ENCODE assay signal across 1 cellular context in the genomic region with DNA sequence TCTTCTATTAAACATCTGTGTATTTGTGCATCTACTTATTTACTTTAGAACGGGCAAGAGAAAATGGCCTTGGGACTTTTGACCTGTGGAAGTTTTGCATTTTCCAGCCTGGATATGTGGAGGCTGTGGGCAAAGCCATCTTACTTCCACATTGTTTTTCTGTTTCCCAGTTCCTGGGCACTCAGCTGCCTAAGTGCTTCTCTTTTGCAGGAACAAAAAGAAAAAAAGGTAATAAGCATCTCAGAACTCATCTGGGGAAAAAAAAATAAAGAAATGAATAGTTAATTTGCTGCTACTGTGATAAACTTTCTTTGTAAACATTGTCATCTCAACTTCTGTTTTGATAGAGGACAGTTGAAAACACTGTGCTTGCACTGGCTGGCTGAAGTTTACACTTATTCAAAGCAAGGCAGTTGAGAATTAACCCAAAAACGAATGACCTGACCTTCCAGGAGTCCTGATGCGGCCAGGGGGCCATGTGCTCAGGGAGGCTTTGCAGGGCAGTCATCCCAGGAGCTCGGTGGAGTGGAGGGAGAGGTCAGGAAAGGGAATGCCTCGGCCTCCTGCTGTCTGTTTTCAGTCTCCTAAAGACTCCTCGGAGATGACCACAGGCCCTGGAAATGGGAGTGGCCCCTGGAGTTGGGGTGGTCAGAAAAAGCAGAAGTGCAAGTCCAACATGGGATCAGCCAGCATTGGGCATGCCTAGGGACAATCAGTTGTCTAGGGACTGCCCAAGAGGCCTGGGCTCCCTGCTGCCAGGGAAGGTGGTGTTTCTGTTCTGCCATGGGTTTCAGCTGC.
A peak's percentile ranks its signal among the peaks of the same experiment; 100 is the strongest.
TF ChIP-seq lines count a peak whose summit lies in the region.

No MANE protein-coding gene starts in this region.

TF ChIP-seq in HepG2, 621 proteins besides CTCF, POLR2A, EP300 and RAD21 (continued from another document and continues in another):
- TF ChIP-seq ZBTB39 (CRISPR knock-in tag; IDR thresholded peaks at IDR 0.05), result no peak
- peak; percentile 55 for TF ChIP-seq FOXP4 (CRISPR knock-in tag; IDR thresholded peaks at IDR 0.05)
- no peak for TF ChIP-seq ZNF275 (CRISPR knock-in tag; IDR thresholded peaks at IDR 0.05; ENCODE audit: borderline replicate concordance)
- no peak for TF ChIP-seq FIP1L1 (IDR thresholded peaks at IDR 0.05; ENCODE audit: borderline replicate concordance, insufficient read depth, low read depth, low read length)
- TF ChIP-seq SMC3 (IDR thresholded peaks at IDR 0.05; ENCODE audit: low read length), result no peak
- TF ChIP-seq ZNF749 (CRISPR knock-in tag; IDR thresholded peaks at IDR 0.05; ENCODE audit: borderline replicate concordance), result no peak
- TF ChIP-seq MXD4 (CRISPR knock-in tag; IDR thresholded peaks at IDR 0.05), result 0 out of 2 replicates have a peak, but pooled peaks have one; percentile 45
- TF ChIP-seq HNF1A (IDR thresholded peaks at IDR 0.05; ENCODE audit: low read depth), result no peak
- TF ChIP-seq HNF1A (CRISPR knock-in tag; IDR thresholded peaks at IDR 0.05; ENCODE audit: borderline replicate concordance), result peak; percentile 34; the same call in 1 of the 2 replicates
- TF ChIP-seq ARID3A (IDR thresholded peaks at IDR 0.05; ENCODE audit: low read depth, low read length), result peak; percentile 70
- 0 out of 2 replicates have a peak, but pooled peaks have one; percentile 25 for TF ChIP-seq SALL1 (CRISPR knock-in tag; IDR thresholded peaks at IDR 0.05)
- TF ChIP-seq ATF7-NPFF (CRISPR knock-in tag; IDR thresholded peaks at IDR 0.05; ENCODE audit: low read depth), result no peak
- no peak for TF ChIP-seq ARID2 (CRISPR knock-in tag; IDR thresholded peaks at IDR 0.05; ENCODE audit: borderline replicate concordance)
- no peak for TF ChIP-seq CEBPB (IDR thresholded peaks at IDR 0.05; ENCODE audit: borderline replicate concordance, low read depth, low read length)
- no peak for TF ChIP-seq KDM2A (CRISPR knock-in tag; IDR thresholded peaks at IDR 0.05; ENCODE audit: borderline replicate concordance, low read depth)
- TF ChIP-seq ZNF331 (CRISPR knock-in tag; IDR thresholded peaks at IDR 0.05), result no peak
- no peak for TF ChIP-seq UBTF (CRISPR knock-in tag; IDR thresholded peaks at IDR 0.05)
- TF ChIP-seq RCOR2 (CRISPR knock-in tag; IDR thresholded peaks at IDR 0.05), result no peak
- TF ChIP-seq, protein P1, sequence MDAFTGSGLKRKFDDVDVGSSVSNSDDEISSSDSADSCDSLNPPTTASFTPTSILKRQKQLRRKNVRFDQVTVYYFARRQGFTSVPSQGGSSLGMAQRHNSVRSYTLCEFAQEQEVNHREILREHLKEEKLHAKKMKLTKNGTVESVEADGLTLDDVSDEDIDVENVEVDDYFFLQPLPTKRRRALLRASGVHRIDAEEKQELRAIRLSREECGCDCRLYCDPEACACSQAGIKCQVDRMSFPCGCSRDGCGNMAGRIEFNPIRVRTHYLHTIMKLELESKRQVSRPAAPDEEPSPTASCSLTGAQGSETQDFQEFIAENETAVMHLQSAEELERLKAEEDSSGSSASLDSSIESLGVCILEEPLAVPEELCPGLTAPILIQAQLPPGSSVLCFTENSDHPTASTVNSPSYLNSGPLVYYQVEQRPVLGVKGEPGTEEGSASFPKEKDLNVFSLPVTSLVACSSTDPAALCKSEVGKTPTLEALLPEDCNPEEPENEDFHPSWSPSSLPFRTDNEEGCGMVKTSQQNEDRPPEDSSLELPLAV (CRISPR knock-in tag; conservative IDR thresholded peaks at IDR 0.05; ENCODE audit: low read depth), result no peak
- no peak for TF ChIP-seq ATRX (CRISPR knock-in tag; IDR thresholded peaks at IDR 0.05; ENCODE audit: borderline replicate concordance)
- no peak for TF ChIP-seq ZNF839 (CRISPR knock-in tag; IDR thresholded peaks at IDR 0.05; ENCODE audit: borderline replicate concordance)
- TF ChIP-seq, protein P2, sequence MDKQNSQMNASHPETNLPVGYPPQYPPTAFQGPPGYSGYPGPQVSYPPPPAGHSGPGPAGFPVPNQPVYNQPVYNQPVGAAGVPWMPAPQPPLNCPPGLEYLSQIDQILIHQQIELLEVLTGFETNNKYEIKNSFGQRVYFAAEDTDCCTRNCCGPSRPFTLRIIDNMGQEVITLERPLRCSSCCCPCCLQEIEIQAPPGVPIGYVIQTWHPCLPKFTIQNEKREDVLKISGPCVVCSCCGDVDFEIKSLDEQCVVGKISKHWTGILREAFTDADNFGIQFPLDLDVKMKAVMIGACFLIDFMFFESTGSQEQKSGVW (CRISPR knock-in tag; IDR thresholded peaks at IDR 0.05; ENCODE audit: borderline replicate concordance), result no peak
- TF ChIP-seq ZNF337 (CRISPR knock-in tag; IDR thresholded peaks at IDR 0.05; ENCODE audit: borderline replicate concordance, low read depth), result no peak
- no peak for TF ChIP-seq MNT (IDR thresholded peaks at IDR 0.05)
- no peak for TF ChIP-seq SSRP1 (CRISPR knock-in tag; IDR thresholded peaks at IDR 0.05)
- no peak for TF ChIP-seq JDP2 (CRISPR knock-in tag; IDR thresholded peaks at IDR 0.05; ENCODE audit: borderline replicate concordance)
- TF ChIP-seq, protein P3, sequence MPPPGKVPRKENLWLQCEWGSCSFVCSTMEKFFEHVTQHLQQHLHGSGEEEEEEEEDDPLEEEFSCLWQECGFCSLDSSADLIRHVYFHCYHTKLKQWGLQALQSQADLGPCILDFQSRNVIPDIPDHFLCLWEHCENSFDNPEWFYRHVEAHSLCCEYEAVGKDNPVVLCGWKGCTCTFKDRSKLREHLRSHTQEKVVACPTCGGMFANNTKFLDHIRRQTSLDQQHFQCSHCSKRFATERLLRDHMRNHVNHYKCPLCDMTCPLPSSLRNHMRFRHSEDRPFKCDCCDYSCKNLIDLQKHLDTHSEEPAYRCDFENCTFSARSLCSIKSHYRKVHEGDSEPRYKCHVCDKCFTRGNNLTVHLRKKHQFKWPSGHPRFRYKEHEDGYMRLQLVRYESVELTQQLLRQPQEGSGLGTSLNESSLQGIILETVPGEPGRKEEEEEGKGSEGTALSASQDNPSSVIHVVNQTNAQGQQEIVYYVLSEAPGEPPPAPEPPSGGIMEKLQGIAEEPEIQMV (CRISPR knock-in tag; IDR thresholded peaks at IDR 0.05; ENCODE audit: low read depth), result no peak
- TF ChIP-seq, protein P4, sequence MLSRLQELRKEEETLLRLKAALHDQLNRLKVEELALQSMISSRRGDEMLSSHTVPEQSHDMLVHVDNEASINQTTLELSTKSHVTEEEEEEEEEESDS (CRISPR knock-in tag; IDR thresholded peaks at IDR 0.05; ENCODE audit: borderline replicate concordance), result no peak
- peak; percentile 59 for TF ChIP-seq BORCS8-MEF2B (CRISPR knock-in tag; IDR thresholded peaks at IDR 0.05)
